Comparison of ENCODE assay signal across 1 cellular context in the genomic region with DNA sequence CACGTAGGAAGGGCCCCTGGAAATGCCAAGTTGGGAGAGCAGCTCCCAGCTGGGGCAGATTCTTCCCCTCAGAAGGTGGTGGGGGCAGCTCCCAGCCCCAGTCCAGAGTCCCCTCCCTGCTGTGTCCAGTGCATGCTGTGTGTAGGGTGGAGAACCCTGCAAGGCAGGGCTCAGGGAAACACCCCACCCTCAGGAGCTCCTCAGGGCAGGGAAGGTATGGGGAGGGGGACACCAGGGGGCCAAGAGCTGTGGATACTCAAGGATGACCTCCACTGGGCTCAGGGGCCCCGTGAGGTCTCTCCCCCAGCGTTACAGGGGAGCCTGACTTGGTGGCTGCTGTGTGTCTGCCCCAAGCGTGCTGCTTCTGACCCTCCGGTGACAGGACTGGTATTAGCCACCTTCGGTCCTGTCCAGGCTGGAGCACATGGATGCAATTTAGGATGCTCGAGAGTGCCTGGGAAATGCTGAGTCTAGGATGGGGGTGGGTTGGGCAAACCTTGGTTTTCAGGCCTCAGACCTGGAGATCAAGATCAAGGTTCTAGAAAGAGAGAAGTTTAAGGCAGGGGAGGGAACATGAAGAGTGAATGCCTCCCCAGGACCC.
TF ChIP-seq lines count a peak whose summit lies in the region.

No MANE protein-coding gene starts in this region.

TF ChIP-seq in H1, 55 proteins besides CTCF, POLR2A, EP300 and RAD21:
- TF ChIP-seq CHD2 (IDR thresholded peaks at IDR 0.05; ENCODE audit: low read length) (no peak), ZNF274 (IDR thresholded peaks at IDR 0.05; ENCODE audit: borderline replicate concordance, extremely low read depth, low read length) (no peak), SIN3A (conservative IDR thresholded peaks at IDR 0.05 in 1 of 2, IDR thresholded peaks at IDR 0.05 in 1 of 2; ENCODE audit: low read depth in 1 of 2, low read length in 2 of 2) (0 out of 4 replicates have a peak, but pooled peaks of 1 of the 2 experiments have one; percentile 3), FOSL1 (IDR thresholded peaks at IDR 0.05; ENCODE audit: insufficient read depth, low read depth, low read length) (no peak), GTF2F1 (IDR thresholded peaks at IDR 0.05; ENCODE audit: borderline replicate concordance, low read depth, low read length) (no peak)
- TF ChIP-seq, protein P1, sequence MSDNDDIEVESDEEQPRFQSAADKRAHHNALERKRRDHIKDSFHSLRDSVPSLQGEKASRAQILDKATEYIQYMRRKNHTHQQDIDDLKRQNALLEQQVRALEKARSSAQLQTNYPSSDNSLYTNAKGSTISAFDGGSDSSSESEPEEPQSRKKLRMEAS (IDR thresholded peaks at IDR 0.05): peak; percentile 49; the same call in 1 of the 2 replicates
- TF ChIP-seq, protein P2, sequence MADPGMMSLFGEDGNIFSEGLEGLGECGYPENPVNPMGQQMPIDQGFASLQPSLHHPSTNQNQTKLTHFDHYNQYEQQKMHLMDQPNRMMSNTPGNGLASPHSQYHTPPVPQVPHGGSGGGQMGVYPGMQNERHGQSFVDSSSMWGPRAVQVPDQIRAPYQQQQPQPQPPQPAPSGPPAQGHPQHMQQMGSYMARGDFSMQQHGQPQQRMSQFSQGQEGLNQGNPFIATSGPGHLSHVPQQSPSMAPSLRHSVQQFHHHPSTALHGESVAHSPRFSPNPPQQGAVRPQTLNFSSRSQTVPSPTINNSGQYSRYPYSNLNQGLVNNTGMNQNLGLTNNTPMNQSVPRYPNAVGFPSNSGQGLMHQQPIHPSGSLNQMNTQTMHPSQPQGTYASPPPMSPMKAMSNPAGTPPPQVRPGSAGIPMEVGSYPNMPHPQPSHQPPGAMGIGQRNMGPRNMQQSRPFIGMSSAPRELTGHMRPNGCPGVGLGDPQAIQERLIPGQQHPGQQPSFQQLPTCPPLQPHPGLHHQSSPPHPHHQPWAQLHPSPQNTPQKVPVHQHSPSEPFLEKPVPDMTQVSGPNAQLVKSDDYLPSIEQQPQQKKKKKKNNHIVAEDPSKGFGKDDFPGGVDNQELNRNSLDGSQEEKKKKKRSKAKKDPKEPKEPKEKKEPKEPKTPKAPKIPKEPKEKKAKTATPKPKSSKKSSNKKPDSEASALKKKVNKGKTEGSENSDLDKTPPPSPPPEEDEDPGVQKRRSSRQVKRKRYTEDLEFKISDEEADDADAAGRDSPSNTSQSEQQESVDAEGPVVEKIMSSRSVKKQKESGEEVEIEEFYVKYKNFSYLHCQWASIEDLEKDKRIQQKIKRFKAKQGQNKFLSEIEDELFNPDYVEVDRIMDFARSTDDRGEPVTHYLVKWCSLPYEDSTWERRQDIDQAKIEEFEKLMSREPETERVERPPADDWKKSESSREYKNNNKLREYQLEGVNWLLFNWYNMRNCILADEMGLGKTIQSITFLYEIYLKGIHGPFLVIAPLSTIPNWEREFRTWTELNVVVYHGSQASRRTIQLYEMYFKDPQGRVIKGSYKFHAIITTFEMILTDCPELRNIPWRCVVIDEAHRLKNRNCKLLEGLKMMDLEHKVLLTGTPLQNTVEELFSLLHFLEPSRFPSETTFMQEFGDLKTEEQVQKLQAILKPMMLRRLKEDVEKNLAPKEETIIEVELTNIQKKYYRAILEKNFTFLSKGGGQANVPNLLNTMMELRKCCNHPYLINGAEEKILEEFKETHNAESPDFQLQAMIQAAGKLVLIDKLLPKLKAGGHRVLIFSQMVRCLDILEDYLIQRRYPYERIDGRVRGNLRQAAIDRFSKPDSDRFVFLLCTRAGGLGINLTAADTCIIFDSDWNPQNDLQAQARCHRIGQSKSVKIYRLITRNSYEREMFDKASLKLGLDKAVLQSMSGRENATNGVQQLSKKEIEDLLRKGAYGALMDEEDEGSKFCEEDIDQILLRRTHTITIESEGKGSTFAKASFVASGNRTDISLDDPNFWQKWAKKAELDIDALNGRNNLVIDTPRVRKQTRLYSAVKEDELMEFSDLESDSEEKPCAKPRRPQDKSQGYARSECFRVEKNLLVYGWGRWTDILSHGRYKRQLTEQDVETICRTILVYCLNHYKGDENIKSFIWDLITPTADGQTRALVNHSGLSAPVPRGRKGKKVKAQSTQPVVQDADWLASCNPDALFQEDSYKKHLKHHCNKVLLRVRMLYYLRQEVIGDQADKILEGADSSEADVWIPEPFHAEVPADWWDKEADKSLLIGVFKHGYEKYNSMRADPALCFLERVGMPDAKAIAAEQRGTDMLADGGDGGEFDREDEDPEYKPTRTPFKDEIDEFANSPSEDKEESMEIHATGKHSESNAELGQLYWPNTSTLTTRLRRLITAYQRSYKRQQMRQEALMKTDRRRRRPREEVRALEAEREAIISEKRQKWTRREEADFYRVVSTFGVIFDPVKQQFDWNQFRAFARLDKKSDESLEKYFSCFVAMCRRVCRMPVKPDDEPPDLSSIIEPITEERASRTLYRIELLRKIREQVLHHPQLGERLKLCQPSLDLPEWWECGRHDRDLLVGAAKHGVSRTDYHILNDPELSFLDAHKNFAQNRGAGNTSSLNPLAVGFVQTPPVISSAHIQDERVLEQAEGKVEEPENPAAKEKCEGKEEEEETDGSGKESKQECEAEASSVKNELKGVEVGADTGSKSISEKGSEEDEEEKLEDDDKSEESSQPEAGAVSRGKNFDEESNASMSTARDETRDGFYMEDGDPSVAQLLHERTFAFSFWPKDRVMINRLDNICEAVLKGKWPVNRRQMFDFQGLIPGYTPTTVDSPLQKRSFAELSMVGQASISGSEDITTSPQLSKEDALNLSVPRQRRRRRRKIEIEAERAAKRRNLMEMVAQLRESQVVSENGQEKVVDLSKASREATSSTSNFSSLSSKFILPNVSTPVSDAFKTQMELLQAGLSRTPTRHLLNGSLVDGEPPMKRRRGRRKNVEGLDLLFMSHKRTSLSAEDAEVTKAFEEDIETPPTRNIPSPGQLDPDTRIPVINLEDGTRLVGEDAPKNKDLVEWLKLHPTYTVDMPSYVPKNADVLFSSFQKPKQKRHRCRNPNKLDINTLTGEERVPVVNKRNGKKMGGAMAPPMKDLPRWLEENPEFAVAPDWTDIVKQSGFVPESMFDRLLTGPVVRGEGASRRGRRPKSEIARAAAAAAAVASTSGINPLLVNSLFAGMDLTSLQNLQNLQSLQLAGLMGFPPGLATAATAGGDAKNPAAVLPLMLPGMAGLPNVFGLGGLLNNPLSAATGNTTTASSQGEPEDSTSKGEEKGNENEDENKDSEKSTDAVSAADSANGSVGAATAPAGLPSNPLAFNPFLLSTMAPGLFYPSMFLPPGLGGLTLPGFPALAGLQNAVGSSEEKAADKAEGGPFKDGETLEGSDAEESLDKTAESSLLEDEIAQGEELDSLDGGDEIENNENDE (IDR thresholded peaks at IDR 0.05; ENCODE audit: insufficient replicate concordance, low read length): no peak
